In the genomic region with DNA sequence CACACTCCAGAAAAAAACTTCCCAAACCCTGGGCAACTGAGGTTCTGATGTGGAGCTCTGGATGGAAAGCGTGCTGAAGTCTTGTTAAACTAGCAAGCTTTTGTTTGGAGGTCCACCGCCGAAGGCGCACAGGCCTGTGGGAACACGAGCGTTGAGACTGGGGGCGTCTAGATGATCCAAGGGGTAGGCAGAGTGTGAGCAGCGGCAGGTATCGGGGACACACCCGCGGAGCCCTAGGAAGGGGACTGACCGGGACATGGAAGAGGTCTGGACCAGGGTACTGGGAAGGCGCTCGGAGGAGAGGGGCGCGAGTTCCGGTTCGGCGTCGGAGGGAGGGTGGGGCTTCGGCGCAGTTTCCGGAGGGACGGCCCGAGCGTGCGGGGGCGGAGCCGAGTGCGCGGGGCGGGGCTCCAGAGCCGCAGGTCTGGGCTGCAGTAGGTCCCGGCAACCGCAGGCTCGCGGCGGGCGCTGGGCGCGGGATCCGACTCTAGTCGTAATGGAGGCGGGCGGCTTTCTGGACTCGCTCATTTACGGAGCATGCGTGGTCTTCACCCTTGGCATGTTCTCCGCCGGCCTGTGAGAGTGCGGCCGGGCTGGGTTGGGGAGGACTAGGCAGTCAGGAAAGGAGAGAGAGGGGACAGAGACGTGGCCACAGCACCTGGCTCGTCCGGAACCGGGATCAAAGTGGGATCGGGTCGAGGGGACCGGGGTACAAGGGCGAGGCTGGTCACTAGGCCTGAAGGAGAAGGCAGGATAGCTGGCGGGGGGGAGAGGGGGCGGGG, we compare ENCODE assay signal across 1 cellular context.
A peak's percentile ranks its signal among the peaks of the same experiment; 100 is the strongest.
TF ChIP-seq lines count a peak whose summit lies in the region.

A gene with protein sequence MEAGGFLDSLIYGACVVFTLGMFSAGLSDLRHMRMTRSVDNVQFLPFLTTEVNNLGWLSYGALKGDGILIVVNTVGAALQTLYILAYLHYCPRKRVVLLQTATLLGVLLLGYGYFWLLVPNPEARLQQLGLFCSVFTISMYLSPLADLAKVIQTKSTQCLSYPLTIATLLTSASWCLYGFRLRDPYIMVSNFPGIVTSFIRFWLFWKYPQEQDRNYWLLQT (plus strand): TSS at position 437 of the 782 bp plus-strand sequence. CDS start 60 bp downstream, at position 497.

TF ChIP-seq in K562, 482 proteins besides CTCF, POLR2A, EP300 and RAD21 (continued from another document and continues in another):
- TF ChIP-seq, protein P1, sequence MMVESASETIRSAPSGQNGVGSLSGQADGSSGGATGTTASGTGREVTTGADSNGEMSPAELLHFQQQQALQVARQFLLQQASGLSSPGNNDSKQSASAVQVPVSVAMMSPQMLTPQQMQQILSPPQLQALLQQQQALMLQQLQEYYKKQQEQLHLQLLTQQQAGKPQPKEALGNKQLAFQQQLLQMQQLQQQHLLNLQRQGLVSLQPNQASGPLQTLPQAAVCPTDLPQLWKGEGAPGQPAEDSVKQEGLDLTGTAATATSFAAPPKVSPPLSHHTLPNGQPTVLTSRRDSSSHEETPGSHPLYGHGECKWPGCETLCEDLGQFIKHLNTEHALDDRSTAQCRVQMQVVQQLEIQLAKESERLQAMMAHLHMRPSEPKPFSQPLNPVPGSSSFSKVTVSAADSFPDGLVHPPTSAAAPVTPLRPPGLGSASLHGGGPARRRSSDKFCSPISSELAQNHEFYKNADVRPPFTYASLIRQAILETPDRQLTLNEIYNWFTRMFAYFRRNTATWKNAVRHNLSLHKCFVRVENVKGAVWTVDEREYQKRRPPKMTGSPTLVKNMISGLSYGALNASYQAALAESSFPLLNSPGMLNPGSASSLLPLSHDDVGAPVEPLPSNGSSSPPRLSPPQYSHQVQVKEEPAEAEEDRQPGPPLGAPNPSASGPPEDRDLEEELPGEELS (CRISPR knock-in tag; IDR thresholded peaks at IDR 0.05; ENCODE audit: borderline replicate concordance) = peak; percentile 20; the same call in 1 of the 2 replicates
- TF ChIP-seq ZNF174 (CRISPR knock-in tag; IDR thresholded peaks at IDR 0.05) = no peak
- TF ChIP-seq, protein P2, sequence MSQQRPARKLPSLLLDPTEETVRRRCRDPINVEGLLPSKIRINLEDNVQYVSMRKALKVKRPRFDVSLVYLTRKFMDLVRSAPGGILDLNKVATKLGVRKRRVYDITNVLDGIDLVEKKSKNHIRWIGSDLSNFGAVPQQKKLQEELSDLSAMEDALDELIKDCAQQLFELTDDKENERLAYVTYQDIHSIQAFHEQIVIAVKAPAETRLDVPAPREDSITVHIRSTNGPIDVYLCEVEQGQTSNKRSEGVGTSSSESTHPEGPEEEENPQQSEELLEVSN (IDR thresholded peaks at IDR 0.05; ENCODE audit: borderline replicate concordance in 1 of 2, extremely low read depth in 1 of 2, insufficient read depth in 1 of 2, insufficient read length in 1 of 2, low read depth in 1 of 2, low read length in 1 of 2, poor library complexity in 1 of 2, severe bottlenecking in 1 of 2) = peak in 1 of 2 experiments; percentile 86
- TF ChIP-seq, protein P3, sequence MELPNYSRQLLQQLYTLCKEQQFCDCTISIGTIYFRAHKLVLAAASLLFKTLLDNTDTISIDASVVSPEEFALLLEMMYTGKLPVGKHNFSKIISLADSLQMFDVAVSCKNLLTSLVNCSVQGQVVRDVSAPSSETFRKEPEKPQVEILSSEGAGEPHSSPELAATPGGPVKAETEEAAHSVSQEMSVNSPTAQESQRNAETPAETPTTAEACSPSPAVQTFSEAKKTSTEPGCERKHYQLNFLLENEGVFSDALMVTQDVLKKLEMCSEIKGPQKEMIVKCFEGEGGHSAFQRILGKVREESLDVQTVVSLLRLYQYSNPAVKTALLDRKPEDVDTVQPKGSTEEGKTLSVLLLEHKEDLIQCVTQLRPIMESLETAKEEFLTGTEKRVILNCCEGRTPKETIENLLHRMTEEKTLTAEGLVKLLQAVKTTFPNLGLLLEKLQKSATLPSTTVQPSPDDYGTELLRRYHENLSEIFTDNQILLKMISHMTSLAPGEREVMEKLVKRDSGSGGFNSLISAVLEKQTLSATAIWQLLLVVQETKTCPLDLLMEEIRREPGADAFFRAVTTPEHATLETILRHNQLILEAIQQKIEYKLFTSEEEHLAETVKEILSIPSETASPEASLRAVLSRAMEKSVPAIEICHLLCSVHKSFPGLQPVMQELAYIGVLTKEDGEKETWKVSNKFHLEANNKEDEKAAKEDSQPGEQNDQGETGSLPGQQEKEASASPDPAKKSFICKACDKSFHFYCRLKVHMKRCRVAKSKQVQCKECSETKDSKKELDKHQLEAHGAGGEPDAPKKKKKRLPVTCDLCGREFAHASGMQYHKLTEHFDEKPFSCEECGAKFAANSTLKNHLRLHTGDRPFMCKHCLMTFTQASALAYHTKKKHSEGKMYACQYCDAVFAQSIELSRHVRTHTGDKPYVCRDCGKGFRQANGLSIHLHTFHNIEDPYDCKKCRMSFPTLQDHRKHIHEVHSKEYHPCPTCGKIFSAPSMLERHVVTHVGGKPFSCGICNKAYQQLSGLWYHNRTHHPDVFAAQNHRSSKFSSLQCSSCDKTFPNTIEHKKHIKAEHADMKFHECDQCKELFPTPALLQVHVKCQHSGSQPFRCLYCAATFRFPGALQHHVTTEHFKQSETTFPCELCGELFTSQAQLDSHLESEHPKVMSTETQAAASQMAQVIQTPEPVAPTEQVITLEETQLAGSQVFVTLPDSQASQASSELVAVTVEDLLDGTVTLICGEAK (IDR thresholded peaks at IDR 0.05) = peak; percentile 92
- TF ChIP-seq, protein P3 (CRISPR knock-in tag; IDR thresholded peaks at IDR 0.05) = no peak; the same call in 1 of the 2 replicates
- peak; percentile 20; the same call in 1 of the 2 replicates for TF ChIP-seq ZNF583 (CRISPR knock-in tag; IDR thresholded peaks at IDR 0.05)
- no peak for TF ChIP-seq ZNF140 (CRISPR knock-in tag; IDR thresholded peaks at IDR 0.05)
- TF ChIP-seq FOXK2 (conservative IDR thresholded peaks at IDR 0.05 in 1 of 2, IDR thresholded peaks at IDR 0.05 in 1 of 2; ENCODE audit: low read depth in 2 of 2) = peak in 1 of 2 experiments; percentile 1; a peak in 1 of 4 replicates
- TF ChIP-seq, protein P4, sequence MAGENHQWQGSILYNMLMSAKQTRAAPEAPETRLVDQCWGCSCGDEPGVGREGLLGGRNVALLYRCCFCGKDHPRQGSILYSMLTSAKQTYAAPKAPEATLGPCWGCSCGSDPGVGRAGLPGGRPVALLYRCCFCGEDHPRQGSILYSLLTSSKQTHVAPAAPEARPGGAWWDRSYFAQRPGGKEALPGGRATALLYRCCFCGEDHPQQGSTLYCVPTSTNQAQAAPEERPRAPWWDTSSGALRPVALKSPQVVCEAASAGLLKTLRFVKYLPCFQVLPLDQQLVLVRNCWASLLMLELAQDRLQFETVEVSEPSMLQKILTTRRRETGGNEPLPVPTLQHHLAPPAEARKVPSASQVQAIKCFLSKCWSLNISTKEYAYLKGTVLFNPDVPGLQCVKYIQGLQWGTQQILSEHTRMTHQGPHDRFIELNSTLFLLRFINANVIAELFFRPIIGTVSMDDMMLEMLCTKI (IDR thresholded peaks at IDR 0.05; ENCODE audit: partially characterized antibody) = no peak
- TF ChIP-seq THRAP3 (IDR thresholded peaks at IDR 0.05; ENCODE audit: borderline replicate concordance) = peak; percentile 55; the same call in 1 of the 2 replicates
- no peak for TF ChIP-seq STAT5B (CRISPR knock-in tag; IDR thresholded peaks at IDR 0.05)
- no peak for TF ChIP-seq ZNF12 (CRISPR knock-in tag; IDR thresholded peaks at IDR 0.05)
- peak; percentile 86 for TF ChIP-seq POLR2H (tag; IDR thresholded peaks at IDR 0.05; ENCODE audit: low read depth)
- peak; percentile 37; the same call in 1 of the 2 replicates for TF ChIP-seq NCOA1 (IDR thresholded peaks at IDR 0.05; ENCODE audit: low read depth)
- no peak for TF ChIP-seq ESRRB (CRISPR knock-in tag; IDR thresholded peaks at IDR 0.05; ENCODE audit: borderline replicate concordance)
- peak; percentile 80 for TF ChIP-seq BHLHE40 (IDR thresholded peaks at IDR 0.05; ENCODE audit: low read length)
- 0 out of 2 replicates have a peak, but pooled peaks have one; percentile 24 for TF ChIP-seq ZC3H11A (IDR thresholded peaks at IDR 0.05; ENCODE audit: low read depth, low read length)
- TF ChIP-seq, protein P5, sequence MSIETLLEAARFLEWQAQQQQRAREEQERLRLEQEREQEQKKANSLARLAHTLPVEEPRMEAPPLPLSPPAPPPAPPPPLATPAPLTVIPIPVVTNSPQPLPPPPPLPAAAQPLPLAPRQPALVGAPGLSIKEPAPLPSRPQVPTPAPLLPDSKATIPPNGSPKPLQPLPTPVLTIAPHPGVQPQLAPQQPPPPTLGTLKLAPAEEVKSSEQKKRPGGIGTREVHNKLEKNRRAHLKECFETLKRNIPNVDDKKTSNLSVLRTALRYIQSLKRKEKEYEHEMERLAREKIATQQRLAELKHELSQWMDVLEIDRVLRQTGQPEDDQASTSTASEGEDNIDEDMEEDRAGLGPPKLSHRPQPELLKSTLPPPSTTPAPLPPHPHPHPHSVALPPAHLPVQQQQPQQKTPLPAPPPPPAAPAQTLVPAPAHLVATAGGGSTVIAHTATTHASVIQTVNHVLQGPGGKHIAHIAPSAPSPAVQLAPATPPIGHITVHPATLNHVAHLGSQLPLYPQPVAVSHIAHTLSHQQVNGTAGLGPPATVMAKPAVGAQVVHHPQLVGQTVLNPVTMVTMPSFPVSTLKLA (conservative IDR thresholded peaks at IDR 0.05) = peak; percentile 47 to 86
- no peak for TF ChIP-seq ZNF79 (CRISPR knock-in tag; IDR thresholded peaks at IDR 0.05; ENCODE audit: low read depth)
- TF ChIP-seq FOSL1 (tag; conservative IDR thresholded peaks at IDR 0.05) = peak; percentile 70
- TF ChIP-seq GABPA (tag; conservative IDR thresholded peaks at IDR 0.05; ENCODE audit: low read depth) = peak; percentile 94
